8 cellular contexts compared by ENCODE assay signal in the genomic region with DNA sequence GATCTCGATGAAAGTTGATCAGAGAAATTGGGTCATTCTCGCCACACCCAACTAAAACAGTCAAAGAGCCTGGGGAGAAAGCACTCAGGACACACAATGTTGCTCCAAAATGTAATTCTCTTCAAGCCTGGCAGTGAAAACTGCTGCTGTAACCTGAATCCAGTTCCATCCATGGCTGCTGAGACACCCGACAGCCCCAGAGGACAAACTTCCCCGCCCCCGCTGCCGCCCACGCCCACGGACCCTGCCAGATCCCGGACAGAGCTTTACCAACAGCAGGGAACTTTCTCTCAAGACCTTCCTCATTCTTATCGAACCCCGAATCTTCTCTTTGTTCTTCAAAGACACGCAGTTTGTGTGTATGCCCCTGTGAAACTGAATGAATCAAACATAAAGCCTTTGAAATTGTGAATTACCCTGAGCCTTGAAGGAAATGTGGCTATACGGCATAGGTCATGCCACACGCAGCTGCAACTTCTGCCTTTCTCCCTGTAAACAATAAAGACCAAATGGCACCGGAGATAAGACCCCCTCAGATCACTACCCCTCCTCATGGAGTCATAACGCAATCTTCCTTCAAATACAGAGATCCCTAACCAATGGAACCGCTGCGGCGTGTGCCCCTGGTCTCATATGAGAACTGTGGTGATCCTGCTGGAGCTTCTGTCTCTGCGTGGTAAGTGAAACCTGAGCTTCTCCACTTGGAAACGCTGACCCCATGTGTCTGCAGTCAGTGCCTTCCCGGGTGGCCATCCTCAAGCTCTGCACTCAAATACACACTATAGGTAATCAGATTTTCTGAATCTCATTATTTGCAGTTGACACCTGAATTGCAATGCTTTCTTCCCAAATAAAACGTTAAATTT. TPM values are rescaled to one million over a fixed set of nuclear protein-coding genes. Genes with fewer than 3 reads are reported as not detected.
DNase-seq lines count a peak whose midpoint lies in the region; ATAC-seq and TF ChIP-seq lines count a peak whose summit lies in the region.

No MANE protein-coding gene starts in this region.

- H3K4me3 ChIP-seq in coronary artery (peak overlapping the region; percentile 44), mucosa of rectum (ENCODE audit: low read length in 2 of 2) (peak overlapping the region; percentile 10 to 16), aorta (ENCODE audit: low read length in 2 of 2) (no peak overlapping the region), spleen (peak overlapping the region in 3 of 8 donors; percentile 3 to 53 (median 25))

- TF ChIP-seq CTCF in coronary artery (IDR thresholded peaks at IDR 0.05): no peak
- TF ChIP-seq CTCF in GM13976 (IDR thresholded peaks at IDR 0.05; ENCODE audit: borderline replicate concordance, control extremely low read depth, extremely low read depth, insufficient read depth, missing control alignments): no peak
- no peak for TF ChIP-seq CTCF in spleen (IDR thresholded peaks at IDR 0.05 in 8 of 11, conservative IDR thresholded peaks at IDR 0.05 in 3 of 11)

- peaks cover 0 to 3% of the 10 kb centered on the region in 2 donors for H3K4me1 ChIP-seq in mucosa of rectum (ENCODE audit: control insufficient read depth in 2 of 2, insufficient read depth in 2 of 2, low read length in 2 of 2)
- H3K4me1 ChIP-seq in aorta (ENCODE audit: control insufficient read depth in 1 of 2, insufficient read depth in 2 of 2, low read length in 2 of 2): no peaks in the 10 kb centered on the region
- H3K4me1 ChIP-seq in spleen: peaks cover 0 to 25% (median 18%) of the 10 kb centered on the region in 6 donors

- no peak overlapping the region for H3K9ac ChIP-seq in mucosa of rectum (ENCODE audit: low read depth in 1 of 2, low read length in 2 of 2)

- H3K9me3 ChIP-seq in mucosa of rectum (ENCODE audit: control insufficient read depth in 2 of 2, low read length in 2 of 2) (no peaks in the 10 kb centered on the region), aorta (ENCODE audit: control insufficient read depth, low read length) (no peaks in the 10 kb centered on the region), spleen (peaks cover 0 to 6% (median 0%) of the 10 kb centered on the region in 8 donors)

- TF ChIP-seq POLR2A in spleen (IDR thresholded peaks at IDR 0.05): no peak

- intact Hi-C loops in aorta (cut with DNase I): no loop called here
- intact Hi-C loops in spleen (cut with DNase I; ENCODE audit: low total_unique reads): no loop called here

- no peak for ATAC-seq in aorta (ENCODE audit: low FRiP score)

- DNase-seq in NOMO-1 treated with DMSO at 0.1 percent for 48 hours (lab: John Stamatoyannopoulos, UW; ENCODE audit: unreplicated experiment) (peak; percentile 29), NOMO-1 treated with dmso at 0.1 percent for 144 hours (lab: John Stamatoyannopoulos, UW; ENCODE audit: unreplicated experiment) (no peak), SHP77 treated with DMSO at 0.1 percent for 48 hours (lab: John Stamatoyannopoulos, UW) (peak; percentile 41), coronary artery (ENCODE audit: low spot score) (no peak), aorta (peak; percentile 56 to 87), GM13976 (ENCODE audit: low spot score) (no peak), spleen (no peak)

- H3K27ac ChIP-seq in coronary artery: no peak overlapping the region
- no peak overlapping the region for H3K27ac ChIP-seq in mucosa of rectum (ENCODE audit: low read depth in 2 of 2, low read length in 2 of 2)
- H3K27ac ChIP-seq in aorta (ENCODE audit: low read depth in 1 of 2, low read length in 2 of 2): no peak overlapping the region
- no peak overlapping the region for H3K27ac ChIP-seq in spleen

- no peaks in the 10 kb centered on the region for H3K36me3 ChIP-seq in mucosa of rectum (ENCODE audit: control insufficient read depth in 2 of 2, insufficient read depth in 2 of 2, low read length in 2 of 2)
- H3K36me3 ChIP-seq in aorta (ENCODE audit: control insufficient read depth in 1 of 2, insufficient read depth in 2 of 2, low read length in 1 of 2): no peaks in the 10 kb centered on the region
- no peaks in the 10 kb centered on the region for H3K36me3 ChIP-seq in spleen

- WGBS in aorta, 2 donors: 15 to 17% methylated on average over 23 of the region's 23 CpGs
- WGBS in spleen, 5 donors: 5 to 10% (median 6%) methylated on average over 22 to 23 of the region's 23 CpGs

- in situ Hi-C loops in GM13976 (cut with MboI; ENCODE audit: low sequenced_read_pairs, unreplicated experiment): no loop called here

- peaks cover 2 to 3% of the 10 kb centered on the region in 2 donors for H3K27me3 ChIP-seq in mucosa of rectum (ENCODE audit: control insufficient read depth in 2 of 2, insufficient read depth in 2 of 2, low read length in 2 of 2)
- no peaks in the 10 kb centered on the region for H3K27me3 ChIP-seq in aorta (ENCODE audit: control insufficient read depth in 1 of 2, insufficient read depth in 2 of 2, low read length in 1 of 2)
- H3K27me3 ChIP-seq in spleen (replicated peaks in 1 of 7): peaks cover 0 to 68% (median 7%) of the 10 kb centered on the region in 7 donors

RNA-seq across cellular contexts. Expression of a gene that starts 4.8 kb away (rescaled TPM):
- total RNA-seq in aorta (100 to 1,000 TPM; 185 to 210 TPM), spleen (100 to 1,000 TPM; 114 to 210 (median 154) TPM)
- polyA plus RNA-seq in aorta (100 to 1,000 TPM in 1 of 2 donors, 10 to 100 TPM in 1; 97.4 to 150 TPM), spleen (10 to 100 TPM; 27.0 to 64.5 (median 41.7) TPM)

Comparison
In these comparisons a context has a peak if more than half of its experiments do, and no peak if none do; other contexts are left out.
1. DNase-seq: peak in NOMO-1 treated with DMSO at 0.1 percent for 48 hours (single experiment), SHP77 treated with DMSO at 0.1 percent for 48 hours (single experiment) and aorta (2 of 2); none in NOMO-1 treated with dmso at 0.1 percent for 144 hours (single experiment), coronary artery (single experiment), GM13976 (single experiment) and spleen (single experiment).
2. H3K4me3 ChIP-seq: peak in coronary artery (single experiment) and mucosa of rectum (2 of 2); none in aorta (0 of 2).